In the genomic region with DNA sequence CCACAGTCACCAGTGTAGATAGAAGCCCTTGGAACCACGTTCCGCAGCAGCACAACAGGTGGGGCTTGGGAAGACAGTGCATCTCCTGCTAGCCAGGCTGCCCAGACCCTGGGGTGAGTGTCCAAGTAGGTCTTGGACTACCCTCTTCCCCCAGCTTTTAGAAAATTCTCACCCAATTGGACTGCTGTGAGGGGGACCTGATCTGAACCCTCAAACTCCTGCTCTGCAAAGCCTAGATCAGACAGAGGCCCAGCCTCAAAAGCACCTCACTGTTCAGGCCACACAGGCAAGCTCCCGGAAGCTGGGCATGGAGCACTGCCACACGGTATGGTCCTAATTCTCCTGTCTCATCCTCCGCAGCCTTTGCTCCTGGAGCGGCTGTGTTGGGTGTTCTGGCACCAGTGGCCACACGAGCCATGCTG, we compare ENCODE assay signal across 28 cellular contexts. TPM values are rescaled to one million over a fixed set of nuclear protein-coding genes. Genes with fewer than 3 reads are reported as not detected.
DNase-seq lines count a peak whose midpoint lies in the region; ATAC-seq and TF ChIP-seq lines count a peak whose summit lies in the region.
"Had no signal": no experiment of that assay in that cellular context is flagged by ENCODE, and none has a peak within 500 bp of the region (broad histone marks: within the 10 kb centered on the region; RNA-seq: fewer than 3 reads in every experiment).

No MANE protein-coding gene starts in this region.

- CTCF ChIA-PET in GM10248 (lab: Yijun Ruan, JAX): interaction anchor here (1.5 to 1.8 kb wide), 4 partner anchors 182 to 529 kb away, joined by 3 to 6 read pairs (median 4); no protein-coding TSS in a partner anchor

- H3K36me3 ChIP-seq in CD4-positive, CD25-positive, alpha-beta regulatory T cell (ENCODE audit: control insufficient read depth, insufficient read depth, low read length): no peaks in the 10 kb centered on the region
- no peaks in the 10 kb centered on the region for H3K36me3 ChIP-seq in SK-N-MC (ENCODE audit: insufficient read depth, low read length)
- H3K36me3 ChIP-seq: BLaER1, Peyer's patch had no signal

- H3K4me1 Mint-ChIP-seq in T-helper 1 cell treated with Interleukin-12 subunit alpha and Interleukin-12 subunit beta and Interleukin-4 antibody, amounts not matched to agents 30 μg/mL and 1 μg/mL, for 36 hours (ENCODE audit: low read depth): peaks cover 77% of the 10 kb centered on the region
- H3K4me1 Mint-ChIP-seq in CD4-positive, CD25-positive, alpha-beta regulatory T cell: peaks cover 24 to 62% (median 38%) of the 10 kb centered on the region in 4 donors
- peaks cover 78% of the 10 kb centered on the region for H3K4me1 Mint-ChIP-seq in mesothelial cell of epicardium

- peaks cover 3% of the 10 kb centered on the region for H3K27me3 Mint-ChIP-seq in T-helper 1 cell treated with Interleukin-12 subunit alpha and Interleukin-12 subunit beta and Interleukin-4 antibody, amounts not matched to agents 30 μg/mL and 1 μg/mL, for 36 hours (ENCODE audit: low read depth)
- H3K27me3 Mint-ChIP-seq in CD4-positive, CD25-positive, alpha-beta regulatory T cell: peaks cover 2% of the 10 kb centered on the region
- no peaks in the 10 kb centered on the region for H3K27me3 Mint-ChIP-seq in mesothelial cell of epicardium (ENCODE audit: low read depth)
- H3K27me3 Mint-ChIP-seq: CD4-positive, alpha-beta memory T cell had no signal

- H3K9ac ChIP-seq in SK-N-MC (ENCODE audit: insufficient read length): peak overlapping the region; percentile 10
- H3K9ac ChIP-seq: BLaER1 had no signal

- H3K4me1 ChIP-seq in CD4-positive, CD25-positive, alpha-beta regulatory T cell (ENCODE audit: control insufficient read depth, insufficient read depth, low read length, poor library complexity, severe bottlenecking): peaks cover 34% of the 10 kb centered on the region

- H3K27ac ChIP-seq in CD4-positive, CD25-positive, alpha-beta regulatory T cell (ENCODE audit: insufficient read depth, low read length, poor library complexity, severe bottlenecking): no peak overlapping the region
- peak overlapping the region; percentile 10; the same call in 1 of the 2 replicates for H3K27ac ChIP-seq in SK-N-MC
- H3K27ac ChIP-seq: 22Rv1, BLaER1, Peyer's patch had no signal

- POLR2A ChIA-PET in GM10248 (lab: Yijun Ruan, JAX): no interaction called here

- no peaks in the 10 kb centered on the region for H3K27me3 ChIP-seq in CD4-positive, CD25-positive, alpha-beta regulatory T cell (ENCODE audit: control insufficient read depth, insufficient read depth, low read length)
- H3K27me3 ChIP-seq: Peyer's patch had no signal

- H3K4me3 Mint-ChIP-seq in T-helper 1 cell treated with Interleukin-12 subunit alpha and Interleukin-12 subunit beta and Interleukin-4 antibody, amounts not matched to agents 30 μg/mL and 1 μg/mL, for 36 hours: peak overlapping the region; percentile 45
- H3K4me3 Mint-ChIP-seq in CD4-positive, CD25-positive, alpha-beta regulatory T cell: no peak overlapping the region
- H3K4me3 Mint-ChIP-seq in mesothelial cell of epicardium: peak overlapping the region; percentile 17
- H3K4me3 Mint-ChIP-seq: CD4-positive, alpha-beta memory T cell; IgD-negative memory B cell had no signal

- H3K4me3 ChIP-seq in CD4-positive, CD25-positive, alpha-beta regulatory T cell (ENCODE audit: low read depth, low read length): no peak overlapping the region
- H3K4me3 ChIP-seq in SK-N-MC: no peak overlapping the region
- H3K4me3 ChIP-seq: BLaER1, Peyer's patch had no signal

- DNase-seq in T-helper 1 cell (no peak), SK-N-MC (ENCODE audit: low read depth, low spot score) (no peak), mesothelial cell of epicardium (ENCODE audit: low spot score in 2 of 2, unreplicated experiment in 2 of 2) (no peak), GM10248 (ENCODE audit: extremely low spot score) (no peak)
- DNase-seq in CD4-positive, CD25-positive, alpha-beta regulatory T cell: no peak
- DNase-seq in stimulated activated CD4-positive, alpha-beta T cell treated with anti-CD3 and anti-CD28 coated beads, Interleukin-2, amount 100 ng/mL, for 48 hours: no peak
- DNase-seq: ACHN; Caco-2; CD4-positive, alpha-beta memory T cell; DMS 273 treated with DMSO at 0.1 percent for 48 hours; DMS79 treated with DMSO at 0.1 percent for 48 hours; MV-4-11; NCI-H1105 treated with DMSO at 0.1 percent for 48 hours; NCI-H2029 treated with DMSO at 0.1 percent for 48 hours; NCI-H2171; NCI-H345; NCI-H524; NCI-H774; NK-92 treated with Interleukin-12 subunit alpha and Interleukin-12 subunit beta, amount 100 ng/mL, for 24 hours; Peyer's patch; Right ventricle myocardium superior had no signal

- H3K9me3 Mint-ChIP-seq in T-helper 1 cell treated with Interleukin-12 subunit alpha and Interleukin-12 subunit beta and Interleukin-4 antibody, amounts not matched to agents 30 μg/mL and 1 μg/mL, for 36 hours: peaks cover 1% of the 10 kb centered on the region
- peaks cover 0 to under 1% (median under 1%) of the 10 kb centered on the region in 7 donors for H3K9me3 Mint-ChIP-seq in CD4-positive, CD25-positive, alpha-beta regulatory T cell
- no peaks in the 10 kb centered on the region for H3K9me3 Mint-ChIP-seq in mesothelial cell of epicardium

- no peak for TF ChIP-seq CTCF in mesothelial cell of epicardium (IDR thresholded peaks at IDR 0.05; ENCODE audit: unreplicated experiment)
- no peak for TF ChIP-seq CTCF in GM10248 (IDR thresholded peaks at IDR 0.05; ENCODE audit: control extremely low read depth, extremely low read depth, low read depth, missing control alignments)

- peak overlapping the region; percentile 41 for H3K27ac Mint-ChIP-seq in T-helper 1 cell treated with Interleukin-12 subunit alpha and Interleukin-12 subunit beta and Interleukin-4 antibody, amounts not matched to agents 30 μg/mL and 1 μg/mL, for 36 hours
- peak overlapping the region in 2 of 3 donors; percentile 22 to 52 for H3K27ac Mint-ChIP-seq in CD4-positive, CD25-positive, alpha-beta regulatory T cell
- H3K27ac Mint-ChIP-seq in mesothelial cell of epicardium: peak overlapping the region; percentile 80
- H3K27ac Mint-ChIP-seq: IgD-negative memory B cell had no signal

- ATAC-seq in CD4-positive, CD25-positive, alpha-beta regulatory T cell (ENCODE audit: low read depth in 2 of 2): no peak
- ATAC-seq in HG03354 (IDR thresholded peaks at IDR 0.05; ENCODE audit: poor library complexity, severe bottlenecking, unreplicated experiment): no peak

- H3K36me3 Mint-ChIP-seq in T-helper 1 cell treated with Interleukin-12 subunit alpha and Interleukin-12 subunit beta and Interleukin-4 antibody, amounts not matched to agents 30 μg/mL and 1 μg/mL, for 36 hours (ENCODE audit: low read depth): peaks cover 8% of the 10 kb centered on the region
- H3K36me3 Mint-ChIP-seq in CD4-positive, CD25-positive, alpha-beta regulatory T cell: no peaks in the 10 kb centered on the region
- H3K36me3 Mint-ChIP-seq in mesothelial cell of epicardium: peaks cover under 1% of the 10 kb centered on the region
- H3K36me3 Mint-ChIP-seq: CD4-positive, alpha-beta memory T cell had no signal

- no peaks in the 10 kb centered on the region for H3K9me3 ChIP-seq in CD4-positive, CD25-positive, alpha-beta regulatory T cell (ENCODE audit: control insufficient read depth in 2 of 2, low read length in 2 of 2)
- no peaks in the 10 kb centered on the region for H3K9me3 ChIP-seq in SK-N-MC (ENCODE audit: low read depth, low read length)
- H3K9me3 ChIP-seq: BLaER1, Caco-2, Peyer's patch had no signal

RNA-seq across cellular contexts. Expression of a gene that starts 41.1 kb away (rescaled TPM):
- total RNA-seq in CD4-positive, CD25-positive, alpha-beta regulatory T cell: not detected
- not detected for polyA plus RNA-seq in CD4-positive, CD25-positive, alpha-beta regulatory T cell
- total RNA-seq in mesothelial cell of epicardium: not detected in 3 replicates
- total RNA-seq: Caco-2; CD4-positive, alpha-beta memory T cell; H4; M059J; Peyer's patch had no signal
- polyA plus RNA-seq: CD4-positive, alpha-beta memory T cell; IgD-negative memory B cell had no signal

RNA-seq across cellular contexts. Expression of a gene that starts 59.5 kb away (rescaled TPM):
- total RNA-seq in CD4-positive, CD25-positive, alpha-beta regulatory T cell: not detected
- polyA plus RNA-seq in CD4-positive, CD25-positive, alpha-beta regulatory T cell: not detected
- total RNA-seq in mesothelial cell of epicardium: 0.05 TPM in 1 of 3 replicates, not detected in the others
- total RNA-seq: CD4-positive, alpha-beta memory T cell had no signal
- polyA plus RNA-seq: CD4-positive, alpha-beta memory T cell; IgD-negative memory B cell had no signal

Comparison
In these comparisons a context has a peak if more than half of its experiments do, and no peak if none do; other contexts are left out.
1. H3K4me3 Mint-ChIP-seq: peak in T-helper 1 cell treated with Interleukin-12 subunit alpha and Interleukin-12 subunit beta and Interleukin-4 antibody, amounts not matched to agents 30 μg/mL and 1 μg/mL, for 36 hours (single experiment) and mesothelial cell of epicardium (single experiment); none in CD4-positive, CD25-positive, alpha-beta regulatory T cell (0 of 4).
2. Peak in every context shown above with its lines, with median percentiles within 50 percentile points of each other: H3K27ac Mint-ChIP-seq.